ENCODE assay signal across 8 cellular contexts in the genomic region with DNA sequence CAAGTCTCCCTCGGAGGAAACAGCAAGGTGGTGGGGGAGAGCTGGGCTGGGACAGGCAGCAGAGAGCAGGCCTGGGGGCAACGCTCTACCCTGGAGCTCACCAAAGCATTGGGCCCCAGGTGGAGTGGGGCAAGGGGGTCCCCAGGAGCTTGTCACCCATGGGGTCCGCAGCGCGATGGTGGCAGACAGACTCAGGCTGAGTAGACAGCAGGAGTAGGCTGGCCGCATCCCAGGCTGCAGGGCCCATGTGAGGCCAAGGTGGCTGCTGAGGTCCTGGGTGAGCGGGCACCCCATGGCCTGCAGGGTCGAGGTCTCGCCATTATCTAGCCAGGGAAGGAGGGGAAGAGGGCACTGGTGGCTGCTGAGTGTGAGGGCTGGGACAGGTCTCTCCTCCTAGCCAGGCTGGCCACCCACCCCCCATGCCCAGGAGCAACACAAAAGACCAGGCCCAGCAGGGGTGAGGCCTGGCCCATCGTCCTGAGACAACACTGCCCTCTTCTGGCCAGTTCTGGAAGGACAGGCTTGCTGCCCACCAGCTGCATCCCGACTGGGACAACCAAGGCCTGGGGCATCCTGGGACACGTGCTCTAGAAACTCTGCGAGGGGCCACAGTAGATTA. TPM values are rescaled to one million over a fixed set of nuclear protein-coding genes. Genes with fewer than 3 reads are reported as not detected.
DNase-seq lines count a peak whose midpoint lies in the region; ATAC-seq and TF ChIP-seq lines count a peak whose summit lies in the region.

No MANE protein-coding gene starts in this region.

- no peaks in the 10 kb centered on the region for H3K36me3 Mint-ChIP-seq in T-helper 17 cell (ENCODE audit: low read depth)

- CTCF ChIA-PET in GM10248 (lab: Yijun Ruan, JAX) = interaction anchor here (0.6 to 4.8 kb wide), 27 partner anchors 9 to 284 kb away, joined by 3 to 93 read pairs (median 5); a partner anchor contains a TSS

- H3K4me3 ChIP-seq in right atrium auricular region = no peak overlapping the region
- no peak overlapping the region for H3K4me3 ChIP-seq in smooth muscle cell

- H3K79me2 ChIP-seq in smooth muscle cell (ENCODE audit: low read depth) = no peaks in the 10 kb centered on the region

- H2AFZ ChIP-seq in smooth muscle cell (ENCODE audit: low read depth) = no peak overlapping the region

- DNase-seq in GM10248 (ENCODE audit: extremely low spot score) = peak; percentile 89
- peak; percentile 47 for DNase-seq in LoVo (ENCODE audit: low spot score)
- peak; percentile 53 to 71 (median 55) for DNase-seq in T-helper 17 cell
- DNase-seq in amniotic epithelial cell (ENCODE audit: low read depth) = peak; percentile 22
- DNase-seq in right atrium auricular region (ENCODE audit: low spot score) = peak; percentile 78
- peak; percentile 38 for DNase-seq in smooth muscle cell (lab: John Stamatoyannopoulos, UW; ENCODE audit: unreplicated experiment)

- no peaks in the 10 kb centered on the region for H4K20me1 ChIP-seq in smooth muscle cell (ENCODE audit: low read depth)

- H3K9me3 ChIP-seq in T-helper 17 cell (ENCODE audit: control insufficient read depth, low read length, poor library complexity, severe bottlenecking) (no peaks in the 10 kb centered on the region), right atrium auricular region (no peaks in the 10 kb centered on the region), smooth muscle cell (replicated peaks; ENCODE audit: low read depth) (no peaks in the 10 kb centered on the region)

- TF ChIP-seq CTCF in GM10248 (IDR thresholded peaks at IDR 0.05; ENCODE audit: control extremely low read depth, extremely low read depth, low read depth, missing control alignments) = peak; percentile 88
- peak; percentile 93 to 96 for TF ChIP-seq CTCF in right atrium auricular region (IDR thresholded peaks at IDR 0.05)
- TF ChIP-seq CTCF in smooth muscle cell (IDR thresholded peaks at IDR 0.05; ENCODE audit: borderline replicate concordance, insufficient read depth, poor library complexity, severe bottlenecking) = peak; percentile 87

- H3K27me3 ChIP-seq in right atrium auricular region (no peaks in the 10 kb centered on the region), smooth muscle cell (ENCODE audit: low read depth) (no peaks in the 10 kb centered on the region)

- no peak overlapping the region for H3K27ac Mint-ChIP-seq in T-helper 17 cell

- no peak overlapping the region for H3K4me3 Mint-ChIP-seq in T-helper 17 cell

- H3K36me3 ChIP-seq in right atrium auricular region (no peaks in the 10 kb centered on the region), smooth muscle cell (ENCODE audit: low read depth) (no peaks in the 10 kb centered on the region)

- peak; percentile 81 for ATAC-seq in T-helper 17 cell
- no peak for ATAC-seq in GM21390 (IDR thresholded peaks at IDR 0.05; ENCODE audit: unreplicated experiment)
- ATAC-seq in HG02852 (IDR thresholded peaks at IDR 0.05; ENCODE audit: unreplicated experiment) = no peak

- POLR2A ChIA-PET in GM10248 (lab: Yijun Ruan, JAX) = no interaction called here

- H3K4me1 ChIP-seq in right atrium auricular region = peaks cover 0 to 6% of the 10 kb centered on the region in 2 donors
- no peaks in the 10 kb centered on the region for H3K4me1 ChIP-seq in smooth muscle cell (ENCODE audit: low read depth)

- H3K4me2 ChIP-seq in smooth muscle cell = no peak overlapping the region

- H3F3A ChIP-seq in smooth muscle cell (ENCODE audit: low read depth) = no peaks in the 10 kb centered on the region

- H3K9ac ChIP-seq in smooth muscle cell (ENCODE audit: low read depth) = no peak overlapping the region

- no peaks in the 10 kb centered on the region for H3K4me1 Mint-ChIP-seq in T-helper 17 cell

- no peak overlapping the region for H3K27ac ChIP-seq in right atrium auricular region
- H3K27ac ChIP-seq in smooth muscle cell (ENCODE audit: low read depth) = no peak overlapping the region

- 63% methylated on average over 11 of the region's 13 CpGs for WGBS in smooth muscle cell (ENCODE audit: low lambda C conversion rate)

- H3K27me3 Mint-ChIP-seq in T-helper 17 cell = no peaks in the 10 kb centered on the region

RNA-seq across cellular contexts. Expression of a gene that starts 33.1 kb away (rescaled TPM):
- 10 to 100 TPM; 17.0 to 22.0 TPM for total RNA-seq in T-helper 17 cell
- total RNA-seq in right atrium auricular region = 10 to 100 TPM; 12.9 to 15.2 TPM
- 27.8 and 29.9 TPM in 2 replicates for total RNA-seq in smooth muscle cell
- 15.3 and 17.1 TPM in 2 replicates for polyA plus RNA-seq in smooth muscle cell

Comparison
In these comparisons a context has a peak if more than half of its experiments do, and no peak if none do; other contexts are left out.
1. DNase-seq: peak in every context shown above with its lines; median percentile 89 in GM10248; 78 in right atrium auricular region; 55 in T-helper 17 cell; 47 in LoVo; 38 in smooth muscle cell; 22 in amniotic epithelial cell.